Comparison of ENCODE assay signal across 11 cellular contexts in genomic region chr10:103277713-103278299, GRCh38. TPM values are rescaled to one million over a fixed set of nuclear protein-coding genes. Genes with fewer than 3 reads are reported as not detected.
A peak's percentile ranks its signal among the peaks of the same experiment; 100 is the strongest.
DNase-seq lines count a peak whose midpoint lies in the region; ATAC-seq, FAIRE-seq and TF ChIP-seq lines count a peak whose summit lies in the region.
"Had no signal": no experiment of that assay in that cellular context is flagged by ENCODE, and none has a peak within 500 bp of the region (broad histone marks: within the 10 kb centered on the region; RNA-seq: fewer than 3 reads in every experiment).

No MANE protein-coding gene starts in this region.

- no peaks in the 10 kb centered on the region for H3K9me3 ChIP-seq in H9 (ENCODE audit: control insufficient read depth, low read depth, low read length)
- no peaks in the 10 kb centered on the region for H3K9me3 ChIP-seq in H1 (ENCODE audit: insufficient read depth in 2 of 2, low read depth in 1 of 2, low read length in 1 of 2)
- no peaks in the 10 kb centered on the region for H3K9me3 ChIP-seq in pancreas
- no peaks in the 10 kb centered on the region for H3K9me3 ChIP-seq in mucosa of descending colon

- H3K9ac ChIP-seq in H9 (ENCODE audit: extremely low read depth, insufficient read length, low read length) (no peak overlapping the region), H1 (replicated peaks in 1 of 4; ENCODE audit: extremely low read depth in 1 of 4, low read depth in 3 of 4, low read length in 3 of 4) (no peak overlapping the region)

- WGBS in H9 (ENCODE audit: extremely low coverage, insufficient read length, low lambda C conversion rate): no CpG with 5 or more reads among the region's 68 CpGs
- WGBS in H1 (ENCODE audit: extremely low coverage in 1 of 2, insufficient coverage in 1 of 2, insufficient read length in 1 of 2, insufficient replicate concordance in 2 of 2, low coverage in 1 of 2, low lambda C conversion rate in 2 of 2, missing lambda C conversion rate in 1 of 2), 2 experiments: 8% methylated on average over 44 of the region's 68 CpGs; no CpG with 5 or more reads in 1 of the 2 experiments
- 5% methylated on average over 64 to 68 of the region's 68 CpGs for WGBS in pancreas, 2 donors

- H4K8ac ChIP-seq in H9 (replicated peaks; ENCODE audit: insufficient read length, low read depth, low read length) (no peak overlapping the region), H1 (ENCODE audit: extremely low read depth, insufficient read depth, low read length) (peak overlapping the region; percentile 16; the same call in 1 of the 2 replicates)

- H3K23ac ChIP-seq in H9 (ENCODE audit: insufficient read length, low read depth, low read length): no peak overlapping the region
- H3K23ac ChIP-seq in H1 (ENCODE audit: insufficient read length): no peak overlapping the region

- H2AK5ac ChIP-seq in H9 (ENCODE audit: insufficient read length, low read length): no peak overlapping the region
- no peak overlapping the region for H2AK5ac ChIP-seq in H1 (ENCODE audit: low read depth, low read length)

- H3K23me2 ChIP-seq in H9 (ENCODE audit: insufficient read length, low read depth, low read length, poor library complexity, severe bottlenecking): peaks cover 14% of the 10 kb centered on the region
- H3K23me2 ChIP-seq in H1 (ENCODE audit: low read depth, low read length): peaks cover 16% of the 10 kb centered on the region

- H3K36me3 Mint-ChIP-seq in H9 (ENCODE audit: insufficient read depth in 1 of 3, low read depth in 3 of 3): no peaks in the 10 kb centered on the region

- H4K91ac ChIP-seq in H9 (ENCODE audit: insufficient read length, low read depth, low read length) (no peak overlapping the region), H1 (replicated peaks; ENCODE audit: insufficient read length, low read length) (no peak overlapping the region)

- H2BK15ac ChIP-seq in H9 (ENCODE audit: low read depth, low read length) (no peak overlapping the region), H1 (ENCODE audit: low read length) (no peak overlapping the region)

- no peak for TF ChIP-seq POLR2A in H1 (IDR thresholded peaks at IDR 0.05; ENCODE audit: control extremely low read depth in 1 of 2, low read depth in 2 of 2, low read length in 2 of 2)

- no peak overlapping the region for H4K5ac ChIP-seq in H9 (ENCODE audit: insufficient read length, low read depth, low read length)
- H4K5ac ChIP-seq in H1 (ENCODE audit: insufficient read length, low read depth, low read length): no peak overlapping the region

- H3K4me2 ChIP-seq in H9 (ENCODE audit: insufficient read depth, insufficient read length, low read length) (peak overlapping the region; percentile 33), H1 (ENCODE audit: insufficient read depth in 1 of 2, low read depth in 2 of 2, low read length in 2 of 2) (peak overlapping the region; percentile 85 to 88)

- H3K4ac ChIP-seq in H9 (ENCODE audit: low read depth, low read length): no peak overlapping the region
- no peak overlapping the region for H3K4ac ChIP-seq in H1 (replicated peaks; ENCODE audit: insufficient read length, low read depth, low read length)

- H3K79me1 ChIP-seq in H9 (ENCODE audit: insufficient read depth, low read depth, low read length, poor library complexity, severe bottlenecking) (no peaks in the 10 kb centered on the region), H1 (ENCODE audit: low read depth, low read length) (no peaks in the 10 kb centered on the region)

- intact Hi-C loops in pancreas (cut with DNase I): no loop called here
- intact Hi-C loops in mucosa of descending colon (cut with DNase I, micrococcal nuclease): no loop called here

- no peak overlapping the region for H2BK5ac ChIP-seq in H9 (ENCODE audit: insufficient read length, low read length)
- H2BK5ac ChIP-seq in H1 (ENCODE audit: low read depth, low read length): no peak overlapping the region

- no peak for TF ChIP-seq RAD21 in H1 (IDR thresholded peaks at IDR 0.05 in 1 of 2, conservative IDR thresholded peaks at IDR 0.05 in 1 of 2; ENCODE audit: low read depth in 2 of 2, low read length in 2 of 2)

- H3K4me1 Mint-ChIP-seq in H9: peaks cover 26 to 31% of the 10 kb centered on the region in 2 experiments

- no peaks in the 10 kb centered on the region for H3K36me3 ChIP-seq in H1 (ENCODE audit: control insufficient read depth in 2 of 4, insufficient read depth in 4 of 4, low read length in 3 of 4)
- H3K36me3 ChIP-seq in pancreas: no peaks in the 10 kb centered on the region
- no peaks in the 10 kb centered on the region for H3K36me3 ChIP-seq in mucosa of descending colon (ENCODE audit: low read depth)

- H3K56ac ChIP-seq in H9 (ENCODE audit: insufficient read length, low read depth, low read length) (no peak overlapping the region), H1 (replicated peaks; ENCODE audit: insufficient read length, low read depth, low read length) (no peak overlapping the region)

- no peak for TF ChIP-seq EP300 in H1 (IDR thresholded peaks at IDR 0.05; ENCODE audit: borderline replicate concordance in 1 of 2, low read depth in 2 of 2, low read length in 2 of 2)

- H3K79me2 ChIP-seq in H9 (ENCODE audit: insufficient read depth, low read length) (no peaks in the 10 kb centered on the region), H1 (ENCODE audit: control insufficient read depth in 1 of 2, insufficient read depth in 2 of 2, low read length in 2 of 2) (no peaks in the 10 kb centered on the region)

- no peak overlapping the region for H3T11ph ChIP-seq in H9 (ENCODE audit: low read length)

- H4K20me1 ChIP-seq in H9 (ENCODE audit: control insufficient read depth, insufficient read depth, insufficient read length) (no peaks in the 10 kb centered on the region), H1 (replicated peaks in 1 of 2; ENCODE audit: control insufficient read depth in 1 of 2, insufficient read depth in 2 of 2, low read length in 2 of 2) (peaks cover 3 to 12% of the 10 kb centered on the region in 2 experiments)

- H2BK20ac ChIP-seq in H9 (ENCODE audit: low read depth, low read length, poor library complexity, severe bottlenecking) (no peak overlapping the region), H1 (ENCODE audit: low read length) (no peak overlapping the region)

- H3K27me3 Mint-ChIP-seq in H9 (ENCODE audit: low read depth): peaks cover 66% of the 10 kb centered on the region

- peak overlapping the region; percentile 73 to 75 for H3K4me3 Mint-ChIP-seq in H9

- peak; percentile 30 for DNase-seq in DMS 273 (lab: John Stamatoyannopoulos, UW; ENCODE audit: unreplicated experiment)
- DNase-seq in DMS 273 treated with DMSO at 0.1 percent for 48 hours (lab: John Stamatoyannopoulos, UW): no peak
- DNase-seq in H9: peak; percentile 40
- peak in 1 of 2 experiments; percentile 61 for DNase-seq in H1 (ENCODE audit: low read depth in 1 of 2, low spot score in 2 of 2)
- peak in 2 of 6 donors; percentile 60 to 72 for DNase-seq in pancreas
- no peak for DNase-seq in activated naive CD4-positive, alpha-beta T cell (lab: John Stamatoyannopoulos, UW)
- DNase-seq in mucosa of descending colon: no peak
- DNase-seq: effector CD8-positive, alpha-beta T cell; left ventricle myocardium superior had no signal

- TF ChIP-seq CTCF in H9 (conservative IDR thresholded peaks at IDR 0.05) (no peak), H1 (IDR thresholded peaks at IDR 0.05; ENCODE audit: control extremely low read depth in 1 of 3, insufficient read depth in 1 of 3, low read depth in 1 of 3, low read length in 3 of 3) (no peak), pancreas (IDR thresholded peaks at IDR 0.05) (no peak), mucosa of descending colon (IDR thresholded peaks at IDR 0.05) (no peak)

- peak overlapping the region; percentile 49 to 72 (median 64) for H3K4me3 ChIP-seq in H1 (ENCODE audit: extremely low read depth in 1 of 4, insufficient read depth in 2 of 4, low read depth in 3 of 4, low read length in 4 of 4)
- H3K4me3 ChIP-seq in pancreas: peak overlapping the region in 3 of 4 donors; percentile 2 to 40 (median 3)
- H3K4me3 ChIP-seq in mucosa of descending colon: no peak overlapping the region

- FAIRE-seq in H1 (lab: Jason Lieb, UNC) (no peak), pancreas (lab: Jason Lieb, UNC) (no peak)

- H2BK12ac ChIP-seq in H9 (ENCODE audit: insufficient read length, low read depth, low read length) (no peak overlapping the region), H1 (ENCODE audit: low read depth, low read length) (no peak overlapping the region)

- H3K14ac ChIP-seq in H9 (ENCODE audit: insufficient read depth, low read length) (no peak overlapping the region), H1 (ENCODE audit: insufficient read length) (no peak overlapping the region)

- ATAC-seq in pancreas (peak in 2 of 4 donors; percentile 14 to 35), HG03469 (IDR thresholded peaks at IDR 0.05; ENCODE audit: unreplicated experiment) (no peak), mucosa of descending colon (no peak)
- ATAC-seq: left ventricle myocardium superior had no signal

- H3K18ac ChIP-seq in H9 (ENCODE audit: insufficient read length, low read depth, low read length) (no peak overlapping the region), H1 (ENCODE audit: extremely low read depth, low read length) (peak overlapping the region; percentile 68)

- POLR2A ChIA-PET in H1 (lab: Charles Lee; ENCODE audit: partially characterized antibody): interaction anchor here (0.6 to 2.1 kb wide), 6 partner anchors 9 to 358 kb away, joined by 3 to 10 read pairs (median 3); partner anchors contain the start of gene NT5C2

- H3K4me1 ChIP-seq in H9 (ENCODE audit: insufficient read depth, low read length) (no peaks in the 10 kb centered on the region; the same call in 1 of the 2 replicates), H1 (replicated peaks in 1 of 4; ENCODE audit: control insufficient read depth in 3 of 4, insufficient read depth in 4 of 4, low read length in 3 of 4) (peaks cover 10 to 19% (median 15%) of the 10 kb centered on the region in 4 experiments), pancreas (peaks cover 0 to 3% (median 0%) of the 10 kb centered on the region in 3 donors), mucosa of descending colon (ENCODE audit: low read depth) (peaks cover 6% of the 10 kb centered on the region)

- H3K27ac Mint-ChIP-seq in H9: no peak overlapping the region

- H3K27ac ChIP-seq in H9 (ENCODE audit: insufficient read length, low read depth, low read length) (no peak overlapping the region), H1 (ENCODE audit: low read depth, low read length) (no peak overlapping the region), pancreas (no peak overlapping the region)
- H3K27ac ChIP-seq: 22Rv1 had no signal

- H2BK120ac ChIP-seq in H9 (ENCODE audit: low read depth, low read length, poor library complexity, severe bottlenecking): no peak overlapping the region
- no peak overlapping the region for H2BK120ac ChIP-seq in H1 (replicated peaks; ENCODE audit: low read depth, low read length)

- H2AFZ ChIP-seq in H9 (ENCODE audit: low read length): no peak overlapping the region
- H2AFZ ChIP-seq in H1 (ENCODE audit: low read length): no peak overlapping the region

- CTCF ChIA-PET in H1 (lab: Charles Lee; ENCODE audit: partially characterized antibody): interaction anchor here (0.6 to 2.4 kb wide), 8 partner anchors 9 to 39 kb away, joined by 3 to 9 read pairs (median 4); no protein-coding TSS in a partner anchor

- H3K9me3 Mint-ChIP-seq in H9: no peaks in the 10 kb centered on the region; a peak in 1 of 5 replicates

- peaks cover 24% of the 10 kb centered on the region for H3K27me3 ChIP-seq in H9 (ENCODE audit: insufficient read depth, low read length)
- peaks cover 17 to 40% (median 37%) of the 10 kb centered on the region in 4 experiments for H3K27me3 ChIP-seq in H1 (replicated peaks in 1 of 4; ENCODE audit: control insufficient read depth in 3 of 4, extremely low read depth in 1 of 4, insufficient read depth in 3 of 4, low read length in 3 of 4)
- peaks cover 0 to 30% (median 6%) of the 10 kb centered on the region in 4 donors for H3K27me3 ChIP-seq in pancreas

RNA-seq across cellular contexts. Expression of gene INA, which starts 0.9 kb away (rescaled TPM):
- 14.0 and 14.3 TPM in 2 replicates for total RNA-seq in H9 (2021)
- 17.4 and 18.1 TPM in 2 replicates for total RNA-seq in H1 (2021; fragmentation: NEBNext Ultra II Directional; extraction: Animal tissue kit (Norgen Biotek cat#: 25700))
- polyA plus RNA-seq in H1 (2011; rRNA removed): 13.4 and 17.1 TPM in 2 replicates
- polyA plus RNA-seq in H1 (2011; cell fraction: cytosol; rRNA removed): 15.8 TPM
- polyA plus RNA-seq in H1 (2011; cell fraction: nucleus; rRNA removed): 9.5 TPM
- 11.7 to 12.2 TPM (median 11.9 TPM) in 4 replicates for polyA plus RNA-seq in H1 (2012, experiment 1 of 2)
- 4.6 TPM for polyA plus RNA-seq in H1 (2012, experiment 2 of 2)
- 20.2 TPM for polyA plus RNA-seq in H1 (2013, experiment 1 of 2)
- 21.0 TPM for polyA plus RNA-seq in H1 (2013, experiment 2 of 2)
- 9.0 and 12.0 TPM in 2 replicates for polyA minus RNA-seq in H1 (2011; rRNA and poly(A)+ RNA removed)
- polyA minus RNA-seq in H1 (2011; cell fraction: cytosol; rRNA and poly(A)+ RNA removed): 9.2 TPM
- polyA minus RNA-seq in H1 (2011; cell fraction: nucleus; rRNA and poly(A)+ RNA removed): 5.6 TPM
- 1 to 10 TPM in 3 of 6 donors, under 1 TPM in 3; 0.32 to 2.9 (median 1.1) TPM for total RNA-seq in pancreas
- polyA plus RNA-seq in pancreas: 10 to 100 TPM in 1 of 2 donors, 1 to 10 TPM in 1; 3.2 to 13.1 TPM
- total RNA-seq in mucosa of descending colon: 1 to 10 TPM in 1 of 3 donors, under 1 TPM in 2; 0.34 to 6.8 (median 0.55) TPM
- total RNA-seq: left ventricle myocardium superior had no signal

RNA-seq across cellular contexts. Expression of gene RPEL1, which starts 32.1 kb away (rescaled TPM):
- 0.13 TPM in 1 of 2 replicates, not detected in the other for total RNA-seq in H9 (2021)
- total RNA-seq in H1 (2021; fragmentation: NEBNext Ultra II Directional; extraction: Animal tissue kit (Norgen Biotek cat#: 25700)): not detected in 2 replicates
- polyA plus RNA-seq in H1 (2011; rRNA removed): 0.12 and 0.13 TPM in 2 replicates
- 0.03 TPM for polyA plus RNA-seq in H1 (2011; cell fraction: cytosol; rRNA removed)
- 0.04 TPM for polyA plus RNA-seq in H1 (2011; cell fraction: nucleus; rRNA removed)
- 0.08 to 0.11 TPM (median 0.08 TPM) in 3 of 4 replicates, not detected in the other for polyA plus RNA-seq in H1 (2012, experiment 1 of 2)
- polyA plus RNA-seq in H1 (2012, experiment 2 of 2): not detected
- not detected for polyA plus RNA-seq in H1 (2013, experiment 1 of 2)
- not detected for polyA plus RNA-seq in H1 (2013, experiment 2 of 2)
- 0.07 and 0.16 TPM in 2 replicates for polyA minus RNA-seq in H1 (2011; rRNA and poly(A)+ RNA removed)
- polyA minus RNA-seq in H1 (2011; cell fraction: cytosol; rRNA and poly(A)+ RNA removed): not detected
- not detected for polyA minus RNA-seq in H1 (2011; cell fraction: nucleus; rRNA and poly(A)+ RNA removed)
- not detected for total RNA-seq in pancreas
- not detected for polyA plus RNA-seq in pancreas
- under 1 TPM in 1 of 3 donors, not detected in 2; 0.13 TPM for total RNA-seq in mucosa of descending colon
- total RNA-seq: left ventricle myocardium superior had no signal

Comparison
In these comparisons a context has a peak if more than half of its experiments do, and no peak if none do; other contexts are left out.
1. DNase-seq: peak in DMS 273 (single experiment) and H9 (single experiment); none in DMS 273 treated with DMSO at 0.1 percent for 48 hours (single experiment), activated naive CD4-positive, alpha-beta T cell (0 of 4) and mucosa of descending colon (0 of 3).